ENCODE assay signal across 10 cellular contexts in the genomic region with DNA sequence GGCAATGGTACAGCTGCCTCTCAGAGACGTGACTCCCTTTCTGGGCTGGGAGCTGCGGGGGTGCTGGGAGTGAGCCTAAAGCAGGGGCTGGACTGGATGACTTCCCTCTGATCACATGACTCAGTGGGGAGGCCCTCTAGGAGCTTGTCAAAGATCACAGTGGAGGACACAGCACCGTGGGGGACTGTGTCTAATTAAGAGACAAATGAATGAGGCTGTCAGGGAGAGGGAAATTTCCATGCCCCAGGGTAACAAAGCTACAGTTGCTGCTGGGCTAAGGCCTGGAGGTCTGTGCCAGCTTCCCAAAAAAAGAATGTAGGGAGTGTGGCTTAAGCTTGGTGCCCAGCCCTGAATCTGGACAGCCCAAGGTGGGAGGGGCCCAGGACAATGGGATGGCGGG.
DNase-seq lines count a peak whose midpoint lies in the region; ATAC-seq and TF ChIP-seq lines count a peak whose summit lies in the region.
"Had no signal": no experiment of that assay in that cellular context is flagged by ENCODE, and none has a peak within 500 bp of the region (broad histone marks: within the 10 kb centered on the region; RNA-seq: fewer than 3 reads in every experiment).

No MANE protein-coding gene starts in this region.

- intact Hi-C loops in Right ventricle myocardium inferior (cut with DNase I) = no loop called here
- intact Hi-C loops in cardiac septum (cut with DNase I) = no loop called here

- TF ChIP-seq CTCF in chondrocyte (IDR thresholded peaks at IDR 0.05) (no peak), hepatocyte (IDR thresholded peaks at IDR 0.05; ENCODE audit: poor library complexity) (no peak)

- H3K36me3 ChIP-seq in hepatocyte (replicated peaks; ENCODE audit: insufficient read depth, low read depth) = no peaks in the 10 kb centered on the region

- no peak overlapping the region for H2AFZ ChIP-seq in hepatocyte

- H3K9me3 ChIP-seq in hepatocyte (ENCODE audit: low read depth) = no peaks in the 10 kb centered on the region

- no peak overlapping the region for H3K4me3 ChIP-seq in hepatocyte

- DNase-seq in Right ventricle myocardium inferior (ENCODE audit: missing footprints) = no peak
- DNase-seq in cardiac septum (ENCODE audit: low spot score) = no peak
- no peak for DNase-seq in chondrocyte (ENCODE audit: low spot score)
- peak; percentile 85 for DNase-seq in medulla oblongata (ENCODE audit: extremely low spot score)
- DNase-seq in activated T-cell treated with anti-CD3 and anti-CD28 coated beads for 4 hours = no peak
- DNase-seq in activated CD4-positive, CD25-positive, alpha-beta regulatory T cell (lab: John Stamatoyannopoulos, UW) = no peak
- no peak for DNase-seq in hepatocyte (ENCODE audit: low spot score)

- peak overlapping the region; percentile 22 for H3K27ac Mint-ChIP-seq in chondrocyte (ENCODE audit: unreplicated experiment)

- H3K4me1 Mint-ChIP-seq in chondrocyte (ENCODE audit: low read depth) = peaks cover 38% of the 10 kb centered on the region

- ATAC-seq in Right ventricle myocardium inferior = peak; percentile 61
- ATAC-seq in HG02884 (IDR thresholded peaks at IDR 0.05; ENCODE audit: unreplicated experiment) = no peak
- ATAC-seq: HCT116 had no signal

- WGBS in hepatocyte (ENCODE audit: low lambda C conversion rate, missing lambda C conversion rate) = 39% methylated on average over 4 of the region's 4 CpGs

- no peaks in the 10 kb centered on the region for H3K9me3 Mint-ChIP-seq in chondrocyte (ENCODE audit: low read depth)

- no peaks in the 10 kb centered on the region for H3K36me3 Mint-ChIP-seq in chondrocyte (ENCODE audit: low read depth)

- no peaks in the 10 kb centered on the region for H3K4me1 ChIP-seq in hepatocyte (ENCODE audit: insufficient read depth)

- no peaks in the 10 kb centered on the region for H3K9me2 ChIP-seq in hepatocyte (replicated peaks; ENCODE audit: insufficient read depth)

- no peaks in the 10 kb centered on the region for H3K27me3 ChIP-seq in hepatocyte

- no peaks in the 10 kb centered on the region for H4K20me1 ChIP-seq in hepatocyte (ENCODE audit: insufficient read depth, poor library complexity, severe bottlenecking)

- H3K27me3 Mint-ChIP-seq in chondrocyte (ENCODE audit: low read depth) = no peaks in the 10 kb centered on the region

- no peaks in the 10 kb centered on the region for H3K79me2 ChIP-seq in hepatocyte

- no peak overlapping the region for H3K4me2 ChIP-seq in hepatocyte

- no peak overlapping the region for H3K27ac ChIP-seq in hepatocyte
- H3K27ac ChIP-seq: RWPE1 had no signal

- no peak overlapping the region for H3K4me3 Mint-ChIP-seq in chondrocyte (ENCODE audit: unreplicated experiment)
